1 cellular context compared by ENCODE assay signal in genomic region chr17:48997103-48997826, GRCh38.
TF ChIP-seq lines count a peak whose summit lies in the region.

Gene IGF2BP1 (plus strand): TSS chr17:48997385. CDS start chr17:48997746, 361 bp downstream.

TF ChIP-seq in K562, 482 proteins besides CTCF, POLR2A, EP300 and RAD21 (continued from another document and continues in another):
- TF ChIP-seq, protein P1, sequence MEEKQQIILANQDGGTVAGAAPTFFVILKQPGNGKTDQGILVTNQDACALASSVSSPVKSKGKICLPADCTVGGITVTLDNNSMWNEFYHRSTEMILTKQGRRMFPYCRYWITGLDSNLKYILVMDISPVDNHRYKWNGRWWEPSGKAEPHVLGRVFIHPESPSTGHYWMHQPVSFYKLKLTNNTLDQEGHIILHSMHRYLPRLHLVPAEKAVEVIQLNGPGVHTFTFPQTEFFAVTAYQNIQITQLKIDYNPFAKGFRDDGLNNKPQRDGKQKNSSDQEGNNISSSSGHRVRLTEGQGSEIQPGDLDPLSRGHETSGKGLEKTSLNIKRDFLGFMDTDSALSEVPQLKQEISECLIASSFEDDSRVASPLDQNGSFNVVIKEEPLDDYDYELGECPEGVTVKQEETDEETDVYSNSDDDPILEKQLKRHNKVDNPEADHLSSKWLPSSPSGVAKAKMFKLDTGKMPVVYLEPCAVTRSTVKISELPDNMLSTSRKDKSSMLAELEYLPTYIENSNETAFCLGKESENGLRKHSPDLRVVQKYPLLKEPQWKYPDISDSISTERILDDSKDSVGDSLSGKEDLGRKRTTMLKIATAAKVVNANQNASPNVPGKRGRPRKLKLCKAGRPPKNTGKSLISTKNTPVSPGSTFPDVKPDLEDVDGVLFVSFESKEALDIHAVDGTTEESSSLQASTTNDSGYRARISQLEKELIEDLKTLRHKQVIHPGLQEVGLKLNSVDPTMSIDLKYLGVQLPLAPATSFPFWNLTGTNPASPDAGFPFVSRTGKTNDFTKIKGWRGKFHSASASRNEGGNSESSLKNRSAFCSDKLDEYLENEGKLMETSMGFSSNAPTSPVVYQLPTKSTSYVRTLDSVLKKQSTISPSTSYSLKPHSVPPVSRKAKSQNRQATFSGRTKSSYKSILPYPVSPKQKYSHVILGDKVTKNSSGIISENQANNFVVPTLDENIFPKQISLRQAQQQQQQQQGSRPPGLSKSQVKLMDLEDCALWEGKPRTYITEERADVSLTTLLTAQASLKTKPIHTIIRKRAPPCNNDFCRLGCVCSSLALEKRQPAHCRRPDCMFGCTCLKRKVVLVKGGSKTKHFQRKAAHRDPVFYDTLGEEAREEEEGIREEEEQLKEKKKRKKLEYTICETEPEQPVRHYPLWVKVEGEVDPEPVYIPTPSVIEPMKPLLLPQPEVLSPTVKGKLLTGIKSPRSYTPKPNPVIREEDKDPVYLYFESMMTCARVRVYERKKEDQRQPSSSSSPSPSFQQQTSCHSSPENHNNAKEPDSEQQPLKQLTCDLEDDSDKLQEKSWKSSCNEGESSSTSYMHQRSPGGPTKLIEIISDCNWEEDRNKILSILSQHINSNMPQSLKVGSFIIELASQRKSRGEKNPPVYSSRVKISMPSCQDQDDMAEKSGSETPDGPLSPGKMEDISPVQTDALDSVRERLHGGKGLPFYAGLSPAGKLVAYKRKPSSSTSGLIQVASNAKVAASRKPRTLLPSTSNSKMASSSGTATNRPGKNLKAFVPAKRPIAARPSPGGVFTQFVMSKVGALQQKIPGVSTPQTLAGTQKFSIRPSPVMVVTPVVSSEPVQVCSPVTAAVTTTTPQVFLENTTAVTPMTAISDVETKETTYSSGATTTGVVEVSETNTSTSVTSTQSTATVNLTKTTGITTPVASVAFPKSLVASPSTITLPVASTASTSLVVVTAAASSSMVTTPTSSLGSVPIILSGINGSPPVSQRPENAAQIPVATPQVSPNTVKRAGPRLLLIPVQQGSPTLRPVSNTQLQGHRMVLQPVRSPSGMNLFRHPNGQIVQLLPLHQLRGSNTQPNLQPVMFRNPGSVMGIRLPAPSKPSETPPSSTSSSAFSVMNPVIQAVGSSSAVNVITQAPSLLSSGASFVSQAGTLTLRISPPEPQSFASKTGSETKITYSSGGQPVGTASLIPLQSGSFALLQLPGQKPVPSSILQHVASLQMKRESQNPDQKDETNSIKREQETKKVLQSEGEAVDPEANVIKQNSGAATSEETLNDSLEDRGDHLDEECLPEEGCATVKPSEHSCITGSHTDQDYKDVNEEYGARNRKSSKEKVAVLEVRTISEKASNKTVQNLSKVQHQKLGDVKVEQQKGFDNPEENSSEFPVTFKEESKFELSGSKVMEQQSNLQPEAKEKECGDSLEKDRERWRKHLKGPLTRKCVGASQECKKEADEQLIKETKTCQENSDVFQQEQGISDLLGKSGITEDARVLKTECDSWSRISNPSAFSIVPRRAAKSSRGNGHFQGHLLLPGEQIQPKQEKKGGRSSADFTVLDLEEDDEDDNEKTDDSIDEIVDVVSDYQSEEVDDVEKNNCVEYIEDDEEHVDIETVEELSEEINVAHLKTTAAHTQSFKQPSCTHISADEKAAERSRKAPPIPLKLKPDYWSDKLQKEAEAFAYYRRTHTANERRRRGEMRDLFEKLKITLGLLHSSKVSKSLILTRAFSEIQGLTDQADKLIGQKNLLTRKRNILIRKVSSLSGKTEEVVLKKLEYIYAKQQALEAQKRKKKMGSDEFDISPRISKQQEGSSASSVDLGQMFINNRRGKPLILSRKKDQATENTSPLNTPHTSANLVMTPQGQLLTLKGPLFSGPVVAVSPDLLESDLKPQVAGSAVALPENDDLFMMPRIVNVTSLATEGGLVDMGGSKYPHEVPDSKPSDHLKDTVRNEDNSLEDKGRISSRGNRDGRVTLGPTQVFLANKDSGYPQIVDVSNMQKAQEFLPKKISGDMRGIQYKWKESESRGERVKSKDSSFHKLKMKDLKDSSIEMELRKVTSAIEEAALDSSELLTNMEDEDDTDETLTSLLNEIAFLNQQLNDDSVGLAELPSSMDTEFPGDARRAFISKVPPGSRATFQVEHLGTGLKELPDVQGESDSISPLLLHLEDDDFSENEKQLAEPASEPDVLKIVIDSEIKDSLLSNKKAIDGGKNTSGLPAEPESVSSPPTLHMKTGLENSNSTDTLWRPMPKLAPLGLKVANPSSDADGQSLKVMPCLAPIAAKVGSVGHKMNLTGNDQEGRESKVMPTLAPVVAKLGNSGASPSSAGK (IDR thresholded peaks at IDR 0.05), result no peak; the same call in 1 of the 2 replicates
- TF ChIP-seq ZNF655 (CRISPR knock-in tag; IDR thresholded peaks at IDR 0.05) (no peak), SREBF2 (CRISPR knock-in tag; IDR thresholded peaks at IDR 0.05) (no peak), IRF1 (CRISPR knock-in tag; IDR thresholded peaks at IDR 0.05; ENCODE audit: borderline replicate concordance) (no peak), CBX3 (IDR thresholded peaks at IDR 0.05; ENCODE audit: borderline replicate concordance in 1 of 2, low read length in 2 of 2) (no peak), TBP (optimal IDR thresholded peaks at IDR 0.05; ENCODE audit: low read depth, low read length) (no peak), IRF2 (CRISPR knock-in tag; IDR thresholded peaks at IDR 0.05) (no peak), XRCC5 (IDR thresholded peaks at IDR 0.05; ENCODE audit: low read depth, low read length) (peak; percentile 14; the same call in 1 of the 2 replicates), TAF15 (IDR thresholded peaks at IDR 0.05; ENCODE audit: low read depth, low read length) (no peak), ZNF217 (CRISPR knock-in tag; IDR thresholded peaks at IDR 0.05) (no peak), ETV5 (CRISPR knock-in tag; IDR thresholded peaks at IDR 0.05; ENCODE audit: low read depth) (no peak), ZNF668 (CRISPR knock-in tag; IDR thresholded peaks at IDR 0.05) (no peak), MBD2 (IDR thresholded peaks at IDR 0.05; ENCODE audit: borderline replicate concordance, low read depth) (peak; percentile 50; the same call in 1 of the 2 replicates), SIRT6 (IDR thresholded peaks at IDR 0.05; ENCODE audit: low read depth, low read length) (no peak), MAFG (tag; conservative IDR thresholded peaks at IDR 0.05) (no peak), THAP12 (CRISPR knock-in tag; IDR thresholded peaks at IDR 0.05) (peak; percentile 33; the same call in 1 of the 2 replicates), ZNF518B (CRISPR knock-in tag; IDR thresholded peaks at IDR 0.05) (no peak), E2F5 (CRISPR knock-in tag; IDR thresholded peaks at IDR 0.05) (no peak), SRSF1 (IDR thresholded peaks at IDR 0.05; ENCODE audit: low read depth, low read length) (no peak), ZNF140 (CRISPR knock-in tag; IDR thresholded peaks at IDR 0.05) (no peak), SNRNP70 (optimal IDR thresholded peaks at IDR 0.05; ENCODE audit: low read depth, low read length) (no peak), ZNF695 (CRISPR knock-in tag; IDR thresholded peaks at IDR 0.05) (no peak), FOXM1 (IDR thresholded peaks at IDR 0.05; ENCODE audit: low read depth) (no peak), FOXM1 (CRISPR knock-in tag; IDR thresholded peaks at IDR 0.05; ENCODE audit: low read depth) (peak; percentile 62; the same call in 1 of the 2 replicates), PCBP1 (IDR thresholded peaks at IDR 0.05; ENCODE audit: low read depth, low read length, poor library complexity, severe bottlenecking) (peak; percentile 44), TCFL5 (CRISPR knock-in tag; conservative IDR thresholded peaks at IDR 0.05) (no peak), MNT (conservative IDR thresholded peaks at IDR 0.05) (peak; percentile 87 to 90)
- TF ChIP-seq, protein P2, sequence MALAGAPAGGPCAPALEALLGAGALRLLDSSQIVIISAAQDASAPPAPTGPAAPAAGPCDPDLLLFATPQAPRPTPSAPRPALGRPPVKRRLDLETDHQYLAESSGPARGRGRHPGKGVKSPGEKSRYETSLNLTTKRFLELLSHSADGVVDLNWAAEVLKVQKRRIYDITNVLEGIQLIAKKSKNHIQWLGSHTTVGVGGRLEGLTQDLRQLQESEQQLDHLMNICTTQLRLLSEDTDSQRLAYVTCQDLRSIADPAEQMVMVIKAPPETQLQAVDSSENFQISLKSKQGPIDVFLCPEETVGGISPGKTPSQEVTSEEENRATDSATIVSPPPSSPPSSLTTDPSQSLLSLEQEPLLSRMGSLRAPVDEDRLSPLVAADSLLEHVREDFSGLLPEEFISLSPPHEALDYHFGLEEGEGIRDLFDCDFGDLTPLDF (CRISPR knock-in tag; IDR thresholded peaks at IDR 0.05), result no peak
- TF ChIP-seq, protein P3, sequence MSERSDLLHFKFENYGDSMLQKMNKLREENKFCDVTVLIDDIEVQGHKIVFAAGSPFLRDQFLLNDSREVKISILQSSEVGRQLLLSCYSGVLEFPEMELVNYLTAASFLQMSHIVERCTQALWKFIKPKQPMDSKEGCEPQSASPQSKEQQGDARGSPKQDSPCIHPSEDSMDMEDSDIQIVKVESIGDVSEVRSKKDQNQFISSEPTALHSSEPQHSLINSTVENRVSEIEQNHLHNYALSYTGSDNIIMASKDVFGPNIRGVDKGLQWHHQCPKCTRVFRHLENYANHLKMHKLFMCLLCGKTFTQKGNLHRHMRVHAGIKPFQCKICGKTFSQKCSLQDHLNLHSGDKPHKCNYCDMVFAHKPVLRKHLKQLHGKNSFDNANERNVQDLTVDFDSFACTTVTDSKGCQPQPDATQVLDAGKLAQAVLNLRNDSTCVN (CRISPR knock-in tag; IDR thresholded peaks at IDR 0.05), result no peak
